In the genomic region with DNA sequence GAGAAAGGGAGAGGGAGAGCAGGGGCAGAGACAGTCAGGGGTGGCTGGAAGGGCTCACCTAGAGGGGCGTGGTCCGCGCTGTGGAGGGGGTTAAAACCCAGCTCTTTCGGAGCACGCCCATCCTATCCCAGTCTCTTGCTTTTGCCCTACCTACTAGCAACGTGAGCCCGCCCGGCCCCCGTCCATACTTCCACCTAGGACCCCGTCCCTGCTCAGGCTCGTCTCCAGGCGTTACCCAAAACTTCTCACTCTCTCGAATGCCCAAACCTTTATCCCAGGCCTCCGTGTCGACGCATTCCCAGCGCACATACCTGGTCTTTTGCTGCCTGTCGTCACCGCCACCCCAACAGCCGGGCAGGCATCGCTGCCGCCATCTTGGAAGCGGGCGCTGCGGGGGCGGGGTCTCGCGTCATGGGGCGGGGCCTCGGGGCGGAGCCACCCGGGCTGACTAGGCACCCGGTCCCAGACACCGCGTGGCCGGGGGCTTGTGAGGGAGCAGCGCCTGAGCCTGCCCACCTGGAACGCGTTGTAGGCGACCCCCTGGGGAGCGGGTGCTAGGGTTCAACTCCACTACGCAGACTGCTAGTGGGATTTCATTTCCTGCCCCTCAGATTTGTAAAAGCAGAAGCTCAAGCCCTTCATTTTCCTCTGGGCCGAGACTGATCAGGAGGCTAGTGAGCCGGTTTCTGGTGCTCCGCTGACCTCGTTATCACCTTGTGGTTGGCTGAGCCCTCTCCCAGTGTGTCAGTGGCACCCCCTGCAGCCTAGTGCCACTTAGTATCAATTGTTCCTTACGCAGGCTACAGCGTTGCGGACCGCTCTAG, we compare ENCODE assay signal across 1 cellular context.
TF ChIP-seq lines count a peak whose summit lies in the region.

A gene (minus strand): TSS at position 396 of the 824 bp plus-strand sequence. CDS start 1,447 bp downstream, outside the sequence.

TF ChIP-seq in K562, 482 proteins besides CTCF, POLR2A, EP300 and RAD21 (continued from another document and continues in another):
- TF ChIP-seq, protein P1, sequence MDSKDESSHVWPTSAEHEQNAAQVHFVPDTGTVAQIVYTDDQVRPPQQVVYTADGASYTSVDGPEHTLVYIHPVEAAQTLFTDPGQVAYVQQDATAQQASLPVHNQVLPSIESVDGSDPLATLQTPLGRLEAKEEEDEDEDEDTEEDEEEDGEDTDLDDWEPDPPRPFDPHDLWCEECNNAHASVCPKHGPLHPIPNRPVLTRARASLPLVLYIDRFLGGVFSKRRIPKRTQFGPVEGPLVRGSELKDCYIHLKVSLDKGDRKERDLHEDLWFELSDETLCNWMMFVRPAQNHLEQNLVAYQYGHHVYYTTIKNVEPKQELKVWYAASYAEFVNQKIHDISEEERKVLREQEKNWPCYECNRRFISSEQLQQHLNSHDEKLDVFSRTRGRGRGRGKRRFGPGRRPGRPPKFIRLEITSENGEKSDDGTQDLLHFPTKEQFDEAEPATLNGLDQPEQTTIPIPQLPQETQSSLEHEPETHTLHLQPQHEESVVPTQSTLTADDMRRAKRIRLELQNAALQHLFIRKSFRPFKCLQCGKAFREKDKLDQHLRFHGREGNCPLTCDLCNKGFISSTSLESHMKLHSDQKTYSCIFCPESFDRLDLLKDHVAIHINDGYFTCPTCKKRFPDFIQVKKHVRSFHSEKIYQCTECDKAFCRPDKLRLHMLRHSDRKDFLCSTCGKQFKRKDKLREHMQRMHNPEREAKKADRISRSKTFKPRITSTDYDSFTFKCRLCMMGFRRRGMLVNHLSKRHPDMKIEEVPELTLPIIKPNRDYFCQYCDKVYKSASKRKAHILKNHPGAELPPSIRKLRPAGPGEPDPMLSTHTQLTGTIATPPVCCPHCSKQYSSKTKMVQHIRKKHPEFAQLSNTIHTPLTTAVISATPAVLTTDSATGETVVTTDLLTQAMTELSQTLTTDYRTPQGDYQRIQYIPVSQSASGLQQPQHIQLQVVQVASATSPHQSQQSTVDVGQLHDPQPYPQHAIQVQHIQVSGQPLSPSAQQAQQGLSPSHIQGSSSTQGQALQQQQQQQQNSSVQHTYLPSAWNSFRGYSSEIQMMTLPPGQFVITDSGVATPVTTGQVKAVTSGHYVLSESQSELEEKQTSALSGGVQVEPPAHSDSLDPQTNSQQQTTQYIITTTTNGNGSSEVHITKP (IDR thresholded peaks at IDR 0.05; ENCODE audit: partially characterized antibody): peak; percentile 95
- no peak for TF ChIP-seq DDX20 (tag; IDR thresholded peaks at IDR 0.05; ENCODE audit: low read depth)
- TF ChIP-seq, protein P2, sequence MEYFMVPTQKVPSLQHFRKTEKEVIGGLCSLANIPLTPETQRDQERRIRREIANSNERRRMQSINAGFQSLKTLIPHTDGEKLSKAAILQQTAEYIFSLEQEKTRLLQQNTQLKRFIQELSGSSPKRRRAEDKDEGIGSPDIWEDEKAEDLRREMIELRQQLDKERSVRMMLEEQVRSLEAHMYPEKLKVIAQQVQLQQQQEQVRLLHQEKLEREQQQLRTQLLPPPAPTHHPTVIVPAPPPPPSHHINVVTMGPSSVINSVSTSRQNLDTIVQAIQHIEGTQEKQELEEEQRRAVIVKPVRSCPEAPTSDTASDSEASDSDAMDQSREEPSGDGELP (CRISPR knock-in tag; IDR thresholded peaks at IDR 0.05; ENCODE audit: borderline replicate concordance): peak; percentile 75
- no peak for TF ChIP-seq PRMT5 (CRISPR knock-in tag; IDR thresholded peaks at IDR 0.05)
- TF ChIP-seq, protein P3, sequence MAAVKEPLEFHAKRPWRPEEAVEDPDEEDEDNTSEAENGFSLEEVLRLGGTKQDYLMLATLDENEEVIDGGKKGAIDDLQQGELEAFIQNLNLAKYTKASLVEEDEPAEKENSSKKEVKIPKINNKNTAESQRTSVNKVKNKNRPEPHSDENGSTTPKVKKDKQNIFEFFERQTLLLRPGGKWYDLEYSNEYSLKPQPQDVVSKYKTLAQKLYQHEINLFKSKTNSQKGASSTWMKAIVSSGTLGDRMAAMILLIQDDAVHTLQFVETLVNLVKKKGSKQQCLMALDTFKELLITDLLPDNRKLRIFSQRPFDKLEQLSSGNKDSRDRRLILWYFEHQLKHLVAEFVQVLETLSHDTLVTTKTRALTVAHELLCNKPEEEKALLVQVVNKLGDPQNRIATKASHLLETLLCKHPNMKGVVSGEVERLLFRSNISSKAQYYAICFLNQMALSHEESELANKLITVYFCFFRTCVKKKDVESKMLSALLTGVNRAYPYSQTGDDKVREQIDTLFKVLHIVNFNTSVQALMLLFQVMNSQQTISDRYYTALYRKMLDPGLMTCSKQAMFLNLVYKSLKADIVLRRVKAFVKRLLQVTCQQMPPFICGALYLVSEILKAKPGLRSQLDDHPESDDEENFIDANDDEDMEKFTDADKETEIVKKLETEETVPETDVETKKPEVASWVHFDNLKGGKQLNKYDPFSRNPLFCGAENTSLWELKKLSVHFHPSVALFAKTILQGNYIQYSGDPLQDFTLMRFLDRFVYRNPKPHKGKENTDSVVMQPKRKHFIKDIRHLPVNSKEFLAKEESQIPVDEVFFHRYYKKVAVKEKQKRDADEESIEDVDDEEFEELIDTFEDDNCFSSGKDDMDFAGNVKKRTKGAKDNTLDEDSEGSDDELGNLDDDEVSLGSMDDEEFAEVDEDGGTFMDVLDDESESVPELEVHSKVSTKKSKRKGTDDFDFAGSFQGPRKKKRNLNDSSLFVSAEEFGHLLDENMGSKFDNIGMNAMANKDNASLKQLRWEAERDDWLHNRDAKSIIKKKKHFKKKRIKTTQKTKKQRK (IDR thresholded peaks at IDR 0.05; ENCODE audit: borderline replicate concordance, low read depth, low read length): no peak
- no peak for TF ChIP-seq ILK (tag; IDR thresholded peaks at IDR 0.05; ENCODE audit: borderline replicate concordance, low read depth)
- TF ChIP-seq ZNF436 (CRISPR knock-in tag; IDR thresholded peaks at IDR 0.05): no peak
- 0 out of 2 replicates have a peak, but pooled peaks have one; percentile 60 for TF ChIP-seq ZNF431 (CRISPR knock-in tag; IDR thresholded peaks at IDR 0.05)
- TF ChIP-seq SETDB1 (IDR thresholded peaks at IDR 0.05; ENCODE audit: low read length): no peak
- TF ChIP-seq NELFE (IDR thresholded peaks at IDR 0.05; ENCODE audit: insufficient read depth, insufficient read length): no peak
- TF ChIP-seq, protein P4, sequence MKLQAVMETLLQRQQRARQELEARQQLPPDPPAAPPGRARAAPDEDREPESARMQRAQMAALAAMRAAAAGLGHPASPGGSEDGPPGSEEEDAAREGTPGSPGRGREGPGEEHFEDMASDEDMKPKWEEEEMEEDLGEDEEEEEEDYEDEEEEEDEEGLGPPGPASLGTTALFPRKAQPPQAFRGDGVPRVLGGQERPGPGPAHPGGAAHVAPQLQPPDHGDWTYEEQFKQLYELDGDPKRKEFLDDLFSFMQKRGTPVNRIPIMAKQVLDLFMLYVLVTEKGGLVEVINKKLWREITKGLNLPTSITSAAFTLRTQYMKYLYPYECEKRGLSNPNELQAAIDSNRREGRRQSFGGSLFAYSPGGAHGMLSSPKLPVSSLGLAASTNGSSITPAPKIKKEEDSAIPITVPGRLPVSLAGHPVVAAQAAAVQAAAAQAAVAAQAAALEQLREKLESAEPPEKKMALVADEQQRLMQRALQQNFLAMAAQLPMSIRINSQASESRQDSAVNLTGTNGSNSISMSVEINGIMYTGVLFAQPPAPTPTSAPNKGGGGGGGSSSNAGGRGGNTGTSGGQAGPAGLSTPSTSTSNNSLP (IDR thresholded peaks at IDR 0.05; ENCODE audit: borderline replicate concordance, low read depth, low read length): peak; percentile 42; the same call in 1 of the 2 replicates
- no peak for TF ChIP-seq FOXJ3 (CRISPR knock-in tag; IDR thresholded peaks at IDR 0.05)
- no peak for TF ChIP-seq ZSCAN32 (CRISPR knock-in tag; IDR thresholded peaks at IDR 0.05)
- no peak for TF ChIP-seq ZNF274 (IDR thresholded peaks at IDR 0.05; ENCODE audit: borderline replicate concordance, low read depth, low read length)
- TF ChIP-seq, protein P5, sequence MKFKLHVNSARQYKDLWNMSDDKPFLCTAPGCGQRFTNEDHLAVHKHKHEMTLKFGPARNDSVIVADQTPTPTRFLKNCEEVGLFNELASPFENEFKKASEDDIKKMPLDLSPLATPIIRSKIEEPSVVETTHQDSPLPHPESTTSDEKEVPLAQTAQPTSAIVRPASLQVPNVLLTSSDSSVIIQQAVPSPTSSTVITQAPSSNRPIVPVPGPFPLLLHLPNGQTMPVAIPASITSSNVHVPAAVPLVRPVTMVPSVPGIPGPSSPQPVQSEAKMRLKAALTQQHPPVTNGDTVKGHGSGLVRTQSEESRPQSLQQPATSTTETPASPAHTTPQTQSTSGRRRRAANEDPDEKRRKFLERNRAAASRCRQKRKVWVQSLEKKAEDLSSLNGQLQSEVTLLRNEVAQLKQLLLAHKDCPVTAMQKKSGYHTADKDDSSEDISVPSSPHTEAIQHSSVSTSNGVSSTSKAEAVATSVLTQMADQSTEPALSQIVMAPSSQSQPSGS (CRISPR knock-in tag; IDR thresholded peaks at IDR 0.05): no peak
- no peak for TF ChIP-seq ESRRB (CRISPR knock-in tag; IDR thresholded peaks at IDR 0.05; ENCODE audit: borderline replicate concordance)
- peak; percentile 49; the same call in 1 of the 2 replicates for TF ChIP-seq ZNF589 (CRISPR knock-in tag; IDR thresholded peaks at IDR 0.05; ENCODE audit: low read depth)
- TF ChIP-seq ZNF133 (CRISPR knock-in tag; IDR thresholded peaks at IDR 0.05): no peak
- TF ChIP-seq, protein P6, sequence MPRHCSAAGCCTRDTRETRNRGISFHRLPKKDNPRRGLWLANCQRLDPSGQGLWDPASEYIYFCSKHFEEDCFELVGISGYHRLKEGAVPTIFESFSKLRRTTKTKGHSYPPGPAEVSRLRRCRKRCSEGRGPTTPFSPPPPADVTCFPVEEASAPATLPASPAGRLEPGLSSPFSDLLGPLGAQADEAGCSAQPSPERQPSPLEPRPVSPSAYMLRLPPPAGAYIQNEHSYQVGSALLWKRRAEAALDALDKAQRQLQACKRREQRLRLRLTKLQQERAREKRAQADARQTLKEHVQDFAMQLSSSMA (CRISPR knock-in tag; IDR thresholded peaks at IDR 0.05): no peak
- TF ChIP-seq, protein P7, sequence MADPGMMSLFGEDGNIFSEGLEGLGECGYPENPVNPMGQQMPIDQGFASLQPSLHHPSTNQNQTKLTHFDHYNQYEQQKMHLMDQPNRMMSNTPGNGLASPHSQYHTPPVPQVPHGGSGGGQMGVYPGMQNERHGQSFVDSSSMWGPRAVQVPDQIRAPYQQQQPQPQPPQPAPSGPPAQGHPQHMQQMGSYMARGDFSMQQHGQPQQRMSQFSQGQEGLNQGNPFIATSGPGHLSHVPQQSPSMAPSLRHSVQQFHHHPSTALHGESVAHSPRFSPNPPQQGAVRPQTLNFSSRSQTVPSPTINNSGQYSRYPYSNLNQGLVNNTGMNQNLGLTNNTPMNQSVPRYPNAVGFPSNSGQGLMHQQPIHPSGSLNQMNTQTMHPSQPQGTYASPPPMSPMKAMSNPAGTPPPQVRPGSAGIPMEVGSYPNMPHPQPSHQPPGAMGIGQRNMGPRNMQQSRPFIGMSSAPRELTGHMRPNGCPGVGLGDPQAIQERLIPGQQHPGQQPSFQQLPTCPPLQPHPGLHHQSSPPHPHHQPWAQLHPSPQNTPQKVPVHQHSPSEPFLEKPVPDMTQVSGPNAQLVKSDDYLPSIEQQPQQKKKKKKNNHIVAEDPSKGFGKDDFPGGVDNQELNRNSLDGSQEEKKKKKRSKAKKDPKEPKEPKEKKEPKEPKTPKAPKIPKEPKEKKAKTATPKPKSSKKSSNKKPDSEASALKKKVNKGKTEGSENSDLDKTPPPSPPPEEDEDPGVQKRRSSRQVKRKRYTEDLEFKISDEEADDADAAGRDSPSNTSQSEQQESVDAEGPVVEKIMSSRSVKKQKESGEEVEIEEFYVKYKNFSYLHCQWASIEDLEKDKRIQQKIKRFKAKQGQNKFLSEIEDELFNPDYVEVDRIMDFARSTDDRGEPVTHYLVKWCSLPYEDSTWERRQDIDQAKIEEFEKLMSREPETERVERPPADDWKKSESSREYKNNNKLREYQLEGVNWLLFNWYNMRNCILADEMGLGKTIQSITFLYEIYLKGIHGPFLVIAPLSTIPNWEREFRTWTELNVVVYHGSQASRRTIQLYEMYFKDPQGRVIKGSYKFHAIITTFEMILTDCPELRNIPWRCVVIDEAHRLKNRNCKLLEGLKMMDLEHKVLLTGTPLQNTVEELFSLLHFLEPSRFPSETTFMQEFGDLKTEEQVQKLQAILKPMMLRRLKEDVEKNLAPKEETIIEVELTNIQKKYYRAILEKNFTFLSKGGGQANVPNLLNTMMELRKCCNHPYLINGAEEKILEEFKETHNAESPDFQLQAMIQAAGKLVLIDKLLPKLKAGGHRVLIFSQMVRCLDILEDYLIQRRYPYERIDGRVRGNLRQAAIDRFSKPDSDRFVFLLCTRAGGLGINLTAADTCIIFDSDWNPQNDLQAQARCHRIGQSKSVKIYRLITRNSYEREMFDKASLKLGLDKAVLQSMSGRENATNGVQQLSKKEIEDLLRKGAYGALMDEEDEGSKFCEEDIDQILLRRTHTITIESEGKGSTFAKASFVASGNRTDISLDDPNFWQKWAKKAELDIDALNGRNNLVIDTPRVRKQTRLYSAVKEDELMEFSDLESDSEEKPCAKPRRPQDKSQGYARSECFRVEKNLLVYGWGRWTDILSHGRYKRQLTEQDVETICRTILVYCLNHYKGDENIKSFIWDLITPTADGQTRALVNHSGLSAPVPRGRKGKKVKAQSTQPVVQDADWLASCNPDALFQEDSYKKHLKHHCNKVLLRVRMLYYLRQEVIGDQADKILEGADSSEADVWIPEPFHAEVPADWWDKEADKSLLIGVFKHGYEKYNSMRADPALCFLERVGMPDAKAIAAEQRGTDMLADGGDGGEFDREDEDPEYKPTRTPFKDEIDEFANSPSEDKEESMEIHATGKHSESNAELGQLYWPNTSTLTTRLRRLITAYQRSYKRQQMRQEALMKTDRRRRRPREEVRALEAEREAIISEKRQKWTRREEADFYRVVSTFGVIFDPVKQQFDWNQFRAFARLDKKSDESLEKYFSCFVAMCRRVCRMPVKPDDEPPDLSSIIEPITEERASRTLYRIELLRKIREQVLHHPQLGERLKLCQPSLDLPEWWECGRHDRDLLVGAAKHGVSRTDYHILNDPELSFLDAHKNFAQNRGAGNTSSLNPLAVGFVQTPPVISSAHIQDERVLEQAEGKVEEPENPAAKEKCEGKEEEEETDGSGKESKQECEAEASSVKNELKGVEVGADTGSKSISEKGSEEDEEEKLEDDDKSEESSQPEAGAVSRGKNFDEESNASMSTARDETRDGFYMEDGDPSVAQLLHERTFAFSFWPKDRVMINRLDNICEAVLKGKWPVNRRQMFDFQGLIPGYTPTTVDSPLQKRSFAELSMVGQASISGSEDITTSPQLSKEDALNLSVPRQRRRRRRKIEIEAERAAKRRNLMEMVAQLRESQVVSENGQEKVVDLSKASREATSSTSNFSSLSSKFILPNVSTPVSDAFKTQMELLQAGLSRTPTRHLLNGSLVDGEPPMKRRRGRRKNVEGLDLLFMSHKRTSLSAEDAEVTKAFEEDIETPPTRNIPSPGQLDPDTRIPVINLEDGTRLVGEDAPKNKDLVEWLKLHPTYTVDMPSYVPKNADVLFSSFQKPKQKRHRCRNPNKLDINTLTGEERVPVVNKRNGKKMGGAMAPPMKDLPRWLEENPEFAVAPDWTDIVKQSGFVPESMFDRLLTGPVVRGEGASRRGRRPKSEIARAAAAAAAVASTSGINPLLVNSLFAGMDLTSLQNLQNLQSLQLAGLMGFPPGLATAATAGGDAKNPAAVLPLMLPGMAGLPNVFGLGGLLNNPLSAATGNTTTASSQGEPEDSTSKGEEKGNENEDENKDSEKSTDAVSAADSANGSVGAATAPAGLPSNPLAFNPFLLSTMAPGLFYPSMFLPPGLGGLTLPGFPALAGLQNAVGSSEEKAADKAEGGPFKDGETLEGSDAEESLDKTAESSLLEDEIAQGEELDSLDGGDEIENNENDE (IDR thresholded peaks at IDR 0.05; ENCODE audit: low read depth, low read length): no peak
- TF ChIP-seq, protein P8, sequence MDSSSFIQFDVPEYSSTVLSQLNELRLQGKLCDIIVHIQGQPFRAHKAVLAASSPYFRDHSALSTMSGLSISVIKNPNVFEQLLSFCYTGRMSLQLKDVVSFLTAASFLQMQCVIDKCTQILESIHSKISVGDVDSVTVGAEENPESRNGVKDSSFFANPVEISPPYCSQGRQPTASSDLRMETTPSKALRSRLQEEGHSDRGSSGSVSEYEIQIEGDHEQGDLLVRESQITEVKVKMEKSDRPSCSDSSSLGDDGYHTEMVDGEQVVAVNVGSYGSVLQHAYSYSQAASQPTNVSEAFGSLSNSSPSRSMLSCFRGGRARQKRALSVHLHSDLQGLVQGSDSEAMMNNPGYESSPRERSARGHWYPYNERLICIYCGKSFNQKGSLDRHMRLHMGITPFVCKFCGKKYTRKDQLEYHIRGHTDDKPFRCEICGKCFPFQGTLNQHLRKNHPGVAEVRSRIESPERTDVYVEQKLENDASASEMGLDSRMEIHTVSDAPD (CRISPR knock-in tag; IDR thresholded peaks at IDR 0.05): no peak
